Comparison of ENCODE assay signal across 8 cellular contexts in the genomic region with DNA sequence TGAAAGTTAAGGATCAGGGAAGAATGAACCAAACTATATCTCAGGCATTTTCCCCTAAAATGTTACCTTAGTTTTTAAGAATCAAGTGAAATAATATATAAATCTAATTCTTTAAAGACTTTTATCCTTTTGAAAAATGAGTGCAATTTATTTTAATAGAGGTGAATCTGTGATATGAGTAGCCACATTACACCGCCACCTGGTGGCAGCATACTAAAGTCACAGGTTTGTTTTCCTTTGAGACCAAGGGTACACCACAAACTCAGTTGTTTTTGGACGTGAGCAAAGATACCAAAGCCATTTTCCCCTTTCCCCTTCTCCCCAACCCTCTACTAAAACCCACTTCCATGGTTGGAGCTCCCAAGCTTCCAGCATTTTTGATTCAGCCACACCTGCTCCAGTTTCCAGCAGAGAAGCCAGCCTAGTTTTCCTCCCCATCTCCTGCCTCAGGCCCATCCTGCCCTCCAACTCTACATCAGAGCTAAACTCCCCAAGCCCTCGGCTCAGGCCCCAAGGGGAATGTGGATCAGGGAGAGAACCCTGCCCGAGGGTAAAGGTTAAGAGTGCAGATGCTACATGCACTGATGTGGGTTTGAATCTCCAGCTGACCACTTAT. TPM values are rescaled to one million over a fixed set of nuclear protein-coding genes. Genes with fewer than 3 reads are reported as not detected.
DNase-seq lines count a peak whose midpoint lies in the region; ATAC-seq and TF ChIP-seq lines count a peak whose summit lies in the region.

No MANE protein-coding gene starts in this region.

- H2AFZ ChIP-seq in OCI-LY1 (ENCODE audit: low read length): no peak overlapping the region
- no peak overlapping the region for H2AFZ ChIP-seq in fibroblast of lung (ENCODE audit: low read length)
- H2AFZ ChIP-seq in neural progenitor cell (replicated peaks): peak overlapping the region; percentile 86

- H3K36me3 Mint-ChIP-seq in neural progenitor cell: no peaks in the 10 kb centered on the region

- peaks cover 19% of the 10 kb centered on the region for H3K4me1 Mint-ChIP-seq in neural progenitor cell

- no peaks in the 10 kb centered on the region for H3K36me3 ChIP-seq in OCI-LY1 (ENCODE audit: insufficient read depth, low read length)
- no peaks in the 10 kb centered on the region for H3K36me3 ChIP-seq in fibroblast of lung (ENCODE audit: control insufficient read depth, insufficient read depth, low read length)
- no peaks in the 10 kb centered on the region for H3K36me3 ChIP-seq in neural progenitor cell
- no peaks in the 10 kb centered on the region for H3K36me3 ChIP-seq in suprapubic skin

- H4K20me1 ChIP-seq in OCI-LY1 (ENCODE audit: insufficient read depth, low read length) (no peaks in the 10 kb centered on the region), fibroblast of lung (ENCODE audit: control insufficient read depth, extremely low read depth, insufficient read depth, low read length) (no peaks in the 10 kb centered on the region), neural progenitor cell (ENCODE audit: low read depth) (no peaks in the 10 kb centered on the region)

- TF ChIP-seq POLR2A in suprapubic skin (IDR thresholded peaks at IDR 0.05): no peak

- H3K9me3 ChIP-seq in OCI-LY1 (ENCODE audit: low read length) (no peaks in the 10 kb centered on the region), fibroblast of lung (ENCODE audit: control insufficient read depth, insufficient read depth, low read depth, low read length) (no peaks in the 10 kb centered on the region), neural progenitor cell (ENCODE audit: low read depth) (no peaks in the 10 kb centered on the region), suprapubic skin (no peaks in the 10 kb centered on the region)

- H3K4me3 ChIP-seq in AG09309 (ENCODE audit: control insufficient read depth, low read depth, low read length) (no peak overlapping the region), OCI-LY1 (ENCODE audit: low read depth, low read length, poor library complexity, severe bottlenecking) (no peak overlapping the region), fibroblast of lung (replicated peaks in 1 of 4; ENCODE audit: control extremely low read depth in 1 of 4, insufficient read depth in 1 of 4, low read depth in 3 of 4, low read length in 4 of 4) (no peak overlapping the region), neural progenitor cell (no peak overlapping the region), suprapubic skin (no peak overlapping the region)

- H3K9me2 ChIP-seq in OCI-LY1 (ENCODE audit: low read depth, low read length): no peaks in the 10 kb centered on the region

- no peaks in the 10 kb centered on the region for H3K79me2 ChIP-seq in OCI-LY1 (ENCODE audit: insufficient read depth, low read length)
- no peaks in the 10 kb centered on the region for H3K79me2 ChIP-seq in fibroblast of lung (ENCODE audit: control insufficient read depth, insufficient read depth, low read length)
- no peaks in the 10 kb centered on the region for H3K79me2 ChIP-seq in neural progenitor cell (ENCODE audit: low read depth)

- peaks cover 2% of the 10 kb centered on the region for H3K27me3 Mint-ChIP-seq in neural progenitor cell (ENCODE audit: insufficient read depth, low read depth)

- ATAC-seq in HG02970 (IDR thresholded peaks at IDR 0.05; ENCODE audit: low FRiP score, unreplicated experiment): no peak

- H3K4me2 ChIP-seq in OCI-LY1 (ENCODE audit: low read length) (no peak overlapping the region), fibroblast of lung (ENCODE audit: extremely low read depth, insufficient read depth, low read length) (no peak overlapping the region), neural progenitor cell (no peak overlapping the region)

- H3K9me3 Mint-ChIP-seq in neural progenitor cell: peaks cover 2% of the 10 kb centered on the region

- TF ChIP-seq EP300 in suprapubic skin (IDR thresholded peaks at IDR 0.05): no peak

- H3F3A ChIP-seq in OCI-LY1 (ENCODE audit: insufficient read depth, low read length) (no peaks in the 10 kb centered on the region), neural progenitor cell (ENCODE audit: low read depth) (no peaks in the 10 kb centered on the region)

- no peak overlapping the region for H3K4me3 Mint-ChIP-seq in neural progenitor cell

- H3K27ac Mint-ChIP-seq in neural progenitor cell: peak overlapping the region; percentile 70

- H3K9ac ChIP-seq in OCI-LY1 (ENCODE audit: low read length) (no peak overlapping the region), fibroblast of lung (ENCODE audit: insufficient read depth, low read length) (no peak overlapping the region), neural progenitor cell (no peak overlapping the region)

- H3K27ac ChIP-seq in OCI-LY1 (ENCODE audit: low read depth, low read length, poor library complexity, severe bottlenecking) (no peak overlapping the region), fibroblast of lung (ENCODE audit: insufficient read depth, low read length) (no peak overlapping the region), neural progenitor cell (no peak overlapping the region), suprapubic skin (no peak overlapping the region)

- TF ChIP-seq CTCF in AG09309 (IDR thresholded peaks at IDR 0.05; ENCODE audit: control insufficient read depth, insufficient read depth, low read depth, low read length, missing control alignments): peak; percentile 73
- peak; percentile 74 for TF ChIP-seq CTCF in OCI-LY1 (IDR thresholded peaks at IDR 0.05; ENCODE audit: low read length)
- TF ChIP-seq CTCF in fibroblast of lung (conservative IDR thresholded peaks at IDR 0.05 in 1 of 2, IDR thresholded peaks at IDR 0.05 in 1 of 2; ENCODE audit: low read depth in 1 of 2, low read length in 2 of 2): peak; percentile 77 to 79
- TF ChIP-seq CTCF in neural progenitor cell (IDR thresholded peaks at IDR 0.05): peak; percentile 87
- peak; percentile 55 to 65 for TF ChIP-seq CTCF in suprapubic skin (IDR thresholded peaks at IDR 0.05)

- 0 out of 2 replicates have a peak, but pooled peaks cover 12% of the 10 kb centered on the region for H3K27me3 ChIP-seq in OCI-LY1 (ENCODE audit: insufficient read depth, low read length)
- H3K27me3 ChIP-seq in fibroblast of lung (ENCODE audit: control insufficient read depth, insufficient read depth, low read length): peaks cover 2% of the 10 kb centered on the region
- no peaks in the 10 kb centered on the region for H3K27me3 ChIP-seq in neural progenitor cell
- H3K27me3 ChIP-seq in suprapubic skin: peaks cover 4% of the 10 kb centered on the region

- WGBS in suprapubic skin: 10% methylated on average over 4 of the region's 4 CpGs

- no peak for DNase-seq in AG09309 (ENCODE audit: low read depth)
- DNase-seq in H4 (ENCODE audit: low spot score): peak; percentile 36
- DNase-seq in activated T-cell treated with anti-CD3 and anti-CD28 coated beads for 48 hours (ENCODE audit: low read depth): peak; percentile 55
- DNase-seq in fibroblast of lung (ENCODE audit: low read depth in 2 of 2): peak; percentile 45 to 74
- DNase-seq in neural progenitor cell (ENCODE audit: low spot score): peak; percentile 72
- peak in 1 of 2 donors; percentile 86 for DNase-seq in suprapubic skin (ENCODE audit: low spot score in 2 of 2)

- H3K4me1 ChIP-seq in OCI-LY1 (ENCODE audit: insufficient read depth, low read length, severe bottlenecking) (no peaks in the 10 kb centered on the region), fibroblast of lung (ENCODE audit: control insufficient read depth, extremely low read depth, insufficient read depth, low read length) (no peaks in the 10 kb centered on the region), neural progenitor cell (no peaks in the 10 kb centered on the region), suprapubic skin (no peaks in the 10 kb centered on the region)

RNA-seq across cellular contexts. Expression of a gene that starts 22.9 kb away (rescaled TPM):
- 9.5 and 12.5 TPM in 2 replicates for total RNA-seq in H4 (2014; rRNA removed; shearing (Covaris generic))
- total RNA-seq in fibroblast of lung (6.9 and 7.3 TPM in 2 replicates), neural progenitor cell (ENCODE audit: low replicate concordance) (6.5 and 8.6 TPM in 2 replicates), suprapubic skin (10 to 100 TPM; 28.0 to 50.5 (median 40.7) TPM)
- 12.5 and 21.0 TPM in 2 replicates for polyA plus RNA-seq in fibroblast of lung
- polyA plus RNA-seq in fibroblast of lung (2012): 11.2 and 18.5 TPM in 2 replicates
- polyA minus RNA-seq in fibroblast of lung (ENCODE audit: low replicate concordance): 20.5 and 33.9 TPM in 2 replicates
